Comparison of ENCODE assay signal across 22 cellular contexts in genomic region chr1:203450541-203451149, GRCh38. TPM values are rescaled to one million over a fixed set of nuclear protein-coding genes. Genes with fewer than 3 reads are reported as not detected.
DNase-seq lines count a peak whose midpoint lies in the region; ATAC-seq and TF ChIP-seq lines count a peak whose summit lies in the region.
"Had no signal": no experiment of that assay in that cellular context is flagged by ENCODE, and none has a peak within 500 bp of the region (broad histone marks: within the 10 kb centered on the region; RNA-seq: fewer than 3 reads in every experiment).

No MANE protein-coding gene starts in this region.

- no peaks in the 10 kb centered on the region for H3K79me2 ChIP-seq in mammary epithelial cell (ENCODE audit: insufficient read depth, low read length)
- H3K79me2 ChIP-seq in neural progenitor cell (ENCODE audit: low read depth): no peaks in the 10 kb centered on the region

- peaks cover 7% of the 10 kb centered on the region for H3F3A ChIP-seq in neural progenitor cell (ENCODE audit: low read depth)

- H3K4me1 ChIP-seq in mammary epithelial cell (ENCODE audit: insufficient read depth, low read length) (peaks cover 4% of the 10 kb centered on the region), neural progenitor cell (peaks cover 17% of the 10 kb centered on the region)
- H3K4me1 ChIP-seq: foreskin keratinocyte had no signal

- CTCF ChIA-PET in BJ (lab: Yijun Ruan, JAX): interaction anchor here (0.7 to 2.2 kb wide), 11 partner anchors 9 to 252 kb away, joined by 3 to 14 read pairs (median 3); no protein-coding TSS in a partner anchor
- CTCF ChIA-PET in mammary epithelial cell (lab: Charles Lee; ENCODE audit: low non-redundant PET): no interaction called here

- H3K36me3 ChIP-seq in BJ (ENCODE audit: control insufficient read depth, insufficient read depth, low read length): no peaks in the 10 kb centered on the region
- no peaks in the 10 kb centered on the region for H3K36me3 ChIP-seq in mammary epithelial cell (ENCODE audit: insufficient read depth, low read length)
- H3K36me3 ChIP-seq in neural progenitor cell: no peaks in the 10 kb centered on the region
- H3K36me3 ChIP-seq: upper lobe of right lung had no signal

- no TSS peak for BruUV-seq in mammary epithelial cell (replicated peaks; lab: Mats Ljungman, UMichigan)

- H3K4me1 Mint-ChIP-seq in neural progenitor cell: peaks cover 49% of the 10 kb centered on the region

- H3K27me3 Mint-ChIP-seq in neural progenitor cell (ENCODE audit: insufficient read depth, low read depth): peaks cover 18% of the 10 kb centered on the region

- H3K9me3 Mint-ChIP-seq in neural progenitor cell: peaks cover 7% of the 10 kb centered on the region
- H3K9me3 Mint-ChIP-seq: activated CD4-positive, alpha-beta memory T cell treated with anti-CD3 and anti-CD28 coated beads for 36 hours; activated T-cell treated with anti-CD3 and anti-CD28 coated beads, Interleukin-2, amount 50 U/mL, for 4 hours; T-helper 1 cell treated with Interleukin-12 subunit alpha and Interleukin-12 subunit beta and Interleukin-4 antibody, amounts not matched to agents 30 μg/mL and 1 μg/mL, for 36 hours had no signal

- no peak overlapping the region for H3K4me3 Mint-ChIP-seq in neural progenitor cell
- H3K4me3 Mint-ChIP-seq: activated CD4-positive, alpha-beta memory T cell treated with anti-CD3 and anti-CD28 coated beads for 36 hours; activated T-cell treated with anti-CD3 and anti-CD28 coated beads, Interleukin-2, amount 50 U/mL, for 4 hours; T-helper 1 cell treated with Interleukin-12 subunit alpha and Interleukin-12 subunit beta and Interleukin-4 antibody, amounts not matched to agents 30 μg/mL and 1 μg/mL, for 36 hours had no signal

- H4K20me1 ChIP-seq in mammary epithelial cell (ENCODE audit: insufficient read depth, low read length) (no peaks in the 10 kb centered on the region), neural progenitor cell (ENCODE audit: low read depth) (no peaks in the 10 kb centered on the region)

- H3K36me3 Mint-ChIP-seq in neural progenitor cell: no peaks in the 10 kb centered on the region
- H3K36me3 Mint-ChIP-seq: activated CD4-positive, alpha-beta memory T cell treated with anti-CD3 and anti-CD28 coated beads for 36 hours had no signal

- no peaks in the 10 kb centered on the region for H3K27me3 ChIP-seq in BJ (ENCODE audit: control insufficient read depth, insufficient read depth, low read length)
- no peaks in the 10 kb centered on the region for H3K27me3 ChIP-seq in mammary epithelial cell (ENCODE audit: insufficient read depth, low read length)
- H3K27me3 ChIP-seq in neural progenitor cell: no peaks in the 10 kb centered on the region

- DNase-seq in BJ (ENCODE audit: low read depth) (no peak), HuH-7 (ENCODE audit: low spot score) (peak; percentile 34), mammary epithelial cell (no peak), neural progenitor cell (ENCODE audit: low spot score) (no peak), T-helper 1 cell (no peak), HCEC 1CT (no peak), dedifferentiated amniotic fluid mesenchymal stem cell (ENCODE audit: extremely low spot score) (no peak)
- DNase-seq: activated CD4-positive, alpha-beta memory T cell treated with anti-CD3 and anti-CD28 coated beads for 36 hours; activated naive CD4-positive, alpha-beta T cell treated with anti-CD3 and anti-CD28 coated beads, Interleukin-2, amount 50 U/mL, for 16 hours; activated T-cell treated with anti-CD3 and anti-CD28 coated beads, Interleukin-2, amount 50 U/mL, for 4 hours; foreskin keratinocyte; hypothalamus; left cardiac atrium; midbrain; MV-4-11; NCI-H187; Right ventricle myocardium superior; stimulated activated naive CD4-positive, alpha-beta T cell; upper lobe of right lung had no signal

- H3K4me3 ChIP-seq in BJ (ENCODE audit: low read depth, low read length) (no peak overlapping the region), mammary epithelial cell (replicated peaks in 1 of 3; ENCODE audit: insufficient read depth in 1 of 3, low read depth in 2 of 3, low read length in 3 of 3) (no peak overlapping the region), neural progenitor cell (no peak overlapping the region)
- H3K4me3 ChIP-seq: upper lobe of right lung had no signal

- no peak for ATAC-seq in HG03442 (IDR thresholded peaks at IDR 0.05; ENCODE audit: unreplicated experiment)
- ATAC-seq: activated T-cell treated with anti-CD3 and anti-CD28 coated beads, Interleukin-2, amount 50 U/mL, for 4 hours; foreskin keratinocyte; left cardiac atrium; upper lobe of right lung had no signal

- no peak overlapping the region for H3K27ac Mint-ChIP-seq in neural progenitor cell
- H3K27ac Mint-ChIP-seq: activated CD4-positive, alpha-beta memory T cell treated with anti-CD3 and anti-CD28 coated beads for 36 hours; T-helper 1 cell treated with Interleukin-12 subunit alpha and Interleukin-12 subunit beta and Interleukin-4 antibody, amounts not matched to agents 30 μg/mL and 1 μg/mL, for 36 hours had no signal

- no peak overlapping the region for H3K4me2 ChIP-seq in mammary epithelial cell (ENCODE audit: insufficient read depth, low read depth, low read length)
- no peak overlapping the region for H3K4me2 ChIP-seq in neural progenitor cell

- no peaks in the 10 kb centered on the region for H3K9me3 ChIP-seq in mammary epithelial cell (replicated peaks; ENCODE audit: insufficient read depth, low read length)
- no peaks in the 10 kb centered on the region for H3K9me3 ChIP-seq in neural progenitor cell (ENCODE audit: low read depth)
- H3K9me3 ChIP-seq: upper lobe of right lung had no signal

- whole genome bisulfite sequencing in mammary epithelial cell (ENCODE audit: low coverage, missing lambda C conversion rate): 44% methylated on average over 15 of the region's 15 CpGs

- in situ Hi-C loops in mammary epithelial cell (cut with MboI; ENCODE audit: low sequenced_read_pairs in 2 of 2): no loop called here

- POLR2A ChIA-PET in BJ (lab: Charles Lee): no interaction called here

- TF ChIP-seq CTCF in BJ (IDR thresholded peaks at IDR 0.05; ENCODE audit: insufficient read depth, low read depth, low read length) (0 out of 2 replicates have a peak, but pooled peaks have one; percentile 2), mammary epithelial cell (conservative IDR thresholded peaks at IDR 0.05 in 1 of 2, IDR thresholded peaks at IDR 0.05 in 1 of 2; ENCODE audit: extremely low read depth in 1 of 2, insufficient read depth in 1 of 2, low read depth in 1 of 2, low read length in 2 of 2) (no peak), neural progenitor cell (IDR thresholded peaks at IDR 0.05) (peak; percentile 9)

- no peak overlapping the region for H3K27ac ChIP-seq in mammary epithelial cell (ENCODE audit: insufficient read depth, low read depth, low read length)
- H3K27ac ChIP-seq in neural progenitor cell: no peak overlapping the region
- H3K27ac ChIP-seq: foreskin keratinocyte, upper lobe of right lung had no signal

- intact Hi-C loops in mammary epithelial cell (cut with micrococcal nuclease): no loop called here

- dilution Hi-C loops in mammary epithelial cell (cut with HindIII; ENCODE audit: low sequenced_read_pairs): no loop called here

- H2AFZ ChIP-seq in mammary epithelial cell (ENCODE audit: low read depth, low read length): peak overlapping the region; percentile 27
- H2AFZ ChIP-seq in neural progenitor cell (replicated peaks): no peak overlapping the region

- H3K9ac ChIP-seq in mammary epithelial cell (ENCODE audit: insufficient read depth, low read length): no peak overlapping the region
- H3K9ac ChIP-seq in neural progenitor cell: no peak overlapping the region

RNA-seq across cellular contexts. Expression of gene PRELP, which starts 25.0 kb away (rescaled TPM):
- 2.8 and 3.9 TPM in 2 replicates for polyA plus RNA-seq in BJ (2011; rRNA removed)
- polyA minus RNA-seq in BJ (2011; rRNA and poly(A)+ RNA removed): 1.7 and 1.8 TPM in 2 replicates
- total RNA-seq in mammary epithelial cell: under 1 TPM; under 0.01 to 0.12 TPM
- polyA plus RNA-seq in mammary epithelial cell: 0.03 TPM
- 1.6 TPM for polyA minus RNA-seq in mammary epithelial cell
- 0.26 and 0.34 TPM in 2 replicates for total RNA-seq in neural progenitor cell (ENCODE audit: low replicate concordance)
- total RNA-seq: activated CD4-positive, alpha-beta memory T cell treated with anti-CD3 and anti-CD28 coated beads for 36 hours had no signal

RNA-seq across cellular contexts. Expression of gene OPTC, which starts 43.3 kb away (rescaled TPM):
- polyA plus RNA-seq in BJ (2011; rRNA removed) (not detected in 2 replicates), mammary epithelial cell (not detected)
- polyA minus RNA-seq in BJ (2011; rRNA and poly(A)+ RNA removed): not detected in 2 replicates
- total RNA-seq in mammary epithelial cell (not detected), neural progenitor cell (ENCODE audit: low replicate concordance) (0.50 TPM in 1 of 2 replicates, not detected in the other)
- polyA minus RNA-seq in mammary epithelial cell: not detected
- total RNA-seq: activated CD4-positive, alpha-beta memory T cell treated with anti-CD3 and anti-CD28 coated beads for 36 hours; activated T-cell treated with anti-CD3 and anti-CD28 coated beads, Interleukin-2, amount 50 U/mL, for 4 hours; astrocyte; foreskin keratinocyte; left cardiac atrium; Right ventricle myocardium superior; upper lobe of right lung had no signal
- polyA plus RNA-seq: foreskin keratinocyte had no signal

Comparison
In these comparisons a context has a peak if more than half of its experiments do, and no peak if none do; other contexts are left out.
1. CTCF ChIP-seq: peak in BJ (single experiment) and neural progenitor cell (single experiment); none in mammary epithelial cell (0 of 2).